In genomic region chrX:65534450-65535292, GRCh38 we compare ENCODE assay signal across 8 cellular contexts. TPM values are rescaled to one million over a fixed set of nuclear protein-coding genes. Genes with fewer than 3 reads are reported as not detected.
A peak's percentile ranks its signal among the peaks of the same experiment; 100 is the strongest.
DNase-seq lines count a peak whose midpoint lies in the region; ATAC-seq and FAIRE-seq lines count a peak whose summit lies in the region.

TSS of gene LAS1L (minus strand) at chrX:65534787. CDS start at chrX:65534715, 72 bp downstream.

- no peak within 1 kb of the TSS for H3K23ac ChIP-seq in mesendoderm (ENCODE audit: low read length)

- peak; percentile 91 for DNase-seq in COLO829 (ENCODE audit: low spot score)
- DNase-seq in HTR-8/SVneo (ENCODE audit: insufficient read length, low spot score): peak; percentile 79
- peak; percentile 88 for DNase-seq in NOMO-1 treated with dmso at 0.1 percent for 144 hours (lab: John Stamatoyannopoulos, UW; ENCODE audit: unreplicated experiment)
- DNase-seq in activated CD8-positive, alpha-beta memory T cell treated with anti-CD3 and anti-CD28 coated beads for 48 hours (ENCODE audit: low read depth in 2 of 3, low spot score in 2 of 3): peak; percentile 38 to 73 (median 55)
- DNase-seq in mesendoderm: peak; percentile 98
- peak; percentile 74 for DNase-seq in stimulated activated CD8-positive, alpha-beta memory T cell treated with anti-CD3 and anti-CD28 coated beads, Interleukin-15, amount 100 ng/mL, for 1 hour (ENCODE audit: low read depth)

- H3K18ac ChIP-seq in mesendoderm (ENCODE audit: low read length): no peak within 1 kb of the TSS

- peak; percentile 74 for FAIRE-seq in HTR-8/SVneo (lab: Jason Lieb, UNC)

- WGBS in mesendoderm (ENCODE audit: extremely low coverage, insufficient coverage, low lambda C conversion rate): no CpG with 5 or more reads among the region's 50 CpGs

- no peaks in the 10 kb centered on the region for H3K27me3 ChIP-seq in endocrine pancreas (ENCODE audit: control insufficient read depth, insufficient read depth, low read length)
- H3K27me3 ChIP-seq in mesendoderm (ENCODE audit: insufficient read depth, low read length, poor library complexity): no peaks in the 10 kb centered on the region

- no peak within 1 kb of the TSS for H3K27ac ChIP-seq in mesendoderm (ENCODE audit: low read depth, low read length)

- H3K4me2 ChIP-seq in mesendoderm (ENCODE audit: low read length): peak within 1 kb of the TSS; percentile 87

- H3K56ac ChIP-seq in mesendoderm (ENCODE audit: low read length): peak within 1 kb of the TSS; percentile 88

- no peaks in the 10 kb centered on the region for H3K36me3 ChIP-seq in endocrine pancreas (ENCODE audit: control insufficient read depth, insufficient read depth, low read length)
- H3K36me3 ChIP-seq in mesendoderm (ENCODE audit: control insufficient read depth, insufficient read depth, low read length): peaks cover 1% of the 10 kb centered on the region

- no peak within 1 kb of the TSS for H3K4ac ChIP-seq in mesendoderm (ENCODE audit: low read depth, low read length)

- peaks cover 1% of the 10 kb centered on the region for H3K79me1 ChIP-seq in mesendoderm (ENCODE audit: low read length)

- peak; percentile 100 for ATAC-seq in GM21367 (IDR thresholded peaks at IDR 0.05; ENCODE audit: unreplicated experiment)

- no peak within 1 kb of the TSS for H2BK5ac ChIP-seq in mesendoderm (ENCODE audit: low read length)

- H2AK5ac ChIP-seq in mesendoderm (ENCODE audit: low read length): no peak within 1 kb of the TSS

- H3K9ac ChIP-seq in endocrine pancreas (ENCODE audit: control insufficient read depth, insufficient read depth, low read length): peak within 1 kb of the TSS; percentile 78
- peak within 1 kb of the TSS; percentile 77 for H3K9ac ChIP-seq in mesendoderm (ENCODE audit: low read length)

- H3K79me2 ChIP-seq in mesendoderm (ENCODE audit: control insufficient read depth, insufficient read depth, low read length): peaks cover 25% of the 10 kb centered on the region

- H3K4me3 ChIP-seq in endocrine pancreas (ENCODE audit: control insufficient read depth, insufficient read depth, low read length) (peak within 1 kb of the TSS; percentile 65), mesendoderm (ENCODE audit: low read length) (peak within 1 kb of the TSS; percentile 80)

- H2BK120ac ChIP-seq in mesendoderm (ENCODE audit: low read depth, low read length): no peak within 1 kb of the TSS

- H3K9me3 ChIP-seq in endocrine pancreas (ENCODE audit: control insufficient read depth, low read length): no peaks in the 10 kb centered on the region

- H2BK15ac ChIP-seq in mesendoderm (replicated peaks; ENCODE audit: low read depth): no peak within 1 kb of the TSS

- peaks cover 9% of the 10 kb centered on the region for H3K4me1 ChIP-seq in endocrine pancreas (ENCODE audit: control insufficient read depth, insufficient read depth, low read length)
- H3K4me1 ChIP-seq in mesendoderm (ENCODE audit: control insufficient read depth, low read depth, low read length): no peaks in the 10 kb centered on the region

- no peak within 1 kb of the TSS for H4K5ac ChIP-seq in mesendoderm (ENCODE audit: low read length)

- H4K8ac ChIP-seq in mesendoderm (ENCODE audit: low read depth, low read length): no peak within 1 kb of the TSS

RNA-seq across cellular contexts. Expression of gene LAS1L, which starts in this region (rescaled TPM):
- polyA plus RNA-seq in mesendoderm (2013, experiment 1 of 2): 41.3 TPM
- polyA plus RNA-seq in mesendoderm (2013, experiment 2 of 2): 42.3 TPM
